ENCODE assay signal across 9 cellular contexts in the genomic region with DNA sequence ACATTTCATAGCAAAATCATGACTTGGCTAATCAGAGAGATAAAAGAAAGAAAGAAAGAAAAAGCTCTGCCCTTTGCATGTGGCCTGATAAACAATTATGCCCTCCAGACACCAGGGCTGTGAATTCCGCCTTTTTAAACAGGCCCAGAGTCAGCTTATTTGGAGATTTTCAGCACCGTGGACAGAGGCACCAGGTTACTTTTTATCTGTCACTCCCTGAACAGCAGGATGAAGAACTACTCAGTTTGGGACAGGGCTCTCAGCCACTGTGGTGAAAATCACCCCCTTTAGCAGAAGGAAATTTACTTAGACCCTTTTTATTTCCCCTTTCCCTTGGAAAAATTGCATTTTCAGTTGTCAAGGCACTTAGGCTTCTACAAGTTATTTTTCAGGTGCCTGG.
DNase-seq lines count a peak whose midpoint lies in the region; ATAC-seq, FAIRE-seq and TF ChIP-seq lines count a peak whose summit lies in the region.
"Had no signal": no experiment of that assay in that cellular context is flagged by ENCODE, and none has a peak within 500 bp of the region (broad histone marks: within the 10 kb centered on the region; RNA-seq: fewer than 3 reads in every experiment).

No MANE protein-coding gene starts in this region.

- in situ Hi-C loops in HepG2 (cut with HindIII; ENCODE audit: extremely low pct_ligation_motif_present, low pct_unique_long_range_greater_than_20kb): no loop called here

- H3K27ac ChIP-seq in Karpas-422 (ENCODE audit: low read length) (no peak overlapping the region), HepG2 (ENCODE audit: extremely low read length, insufficient read depth, low read length) (no peak overlapping the region)
- H3K27ac ChIP-seq: lower lobe of right lung had no signal

- no peaks in the 10 kb centered on the region for H3K9me2 ChIP-seq in Karpas-422 (replicated peaks; ENCODE audit: insufficient read depth, low read length)

- no peak for TF ChIP-seq POLR2A in HepG2 (IDR thresholded peaks at IDR 0.05; ENCODE audit: insufficient read depth in 1 of 2, low read depth in 2 of 2, low read length in 2 of 2)

- 7% methylated on average over 2 of the region's 2 CpGs for WGBS in HepG2 (ENCODE audit: low lambda C conversion rate)

- no peak overlapping the region for H3K4me2 ChIP-seq in Karpas-422 (ENCODE audit: low read depth, low read length, poor library complexity, severe bottlenecking)
- no peak overlapping the region for H3K4me2 ChIP-seq in HepG2 (ENCODE audit: low read depth, low read length)

- H3K27me3 ChIP-seq in Karpas-422 (ENCODE audit: low read length): no peaks in the 10 kb centered on the region
- H3K27me3 ChIP-seq in adipocyte (replicated peaks; ENCODE audit: control insufficient read depth, insufficient read depth, low read length): no peaks in the 10 kb centered on the region
- H3K27me3 ChIP-seq in HepG2 (ENCODE audit: control insufficient read depth in 1 of 2, insufficient read depth in 2 of 2, low read length in 2 of 2): no peaks in the 10 kb centered on the region

- no peak for ATAC-seq in HepG2
- ATAC-seq: lower lobe of right lung had no signal

- DNase-seq in ELF-1 (ENCODE audit: low read depth, low spot score): peak; percentile 45
- DNase-seq in Karpas-422: peak; percentile 82
- DNase-seq in adipocyte (ENCODE audit: low read depth): peak; percentile 31
- DNase-seq in HepG2 (ENCODE audit: low spot score): no peak
- no peak for DNase-seq in NCI-H446 (lab: John Stamatoyannopoulos, UW)
- no peak for DNase-seq in GM03348 (ENCODE audit: low spot score)
- no peak for DNase-seq in activated CD8-positive, alpha-beta memory T cell treated with anti-CD3 and anti-CD28 coated beads for 24 hours
- DNase-seq in NCI-H1694 (lab: John Stamatoyannopoulos, UW): no peak
- DNase-seq: lower lobe of right lung had no signal

- no peak overlapping the region for H3K4me3 ChIP-seq in Karpas-422 (ENCODE audit: low read length)
- H3K4me3 ChIP-seq in adipocyte (ENCODE audit: low read length): no peak overlapping the region
- H3K4me3 ChIP-seq in HepG2 (replicated peaks in 1 of 3; ENCODE audit: insufficient read depth in 1 of 3, low read depth in 2 of 3, low read length in 3 of 3): no peak overlapping the region
- H3K4me3 ChIP-seq: lower lobe of right lung had no signal

- no peaks in the 10 kb centered on the region for H4K20me1 ChIP-seq in Karpas-422 (ENCODE audit: insufficient read depth, low read depth, low read length)
- no peaks in the 10 kb centered on the region for H4K20me1 ChIP-seq in HepG2 (ENCODE audit: insufficient read depth, low read length)

- H3K9me3 ChIP-seq in Karpas-422 (ENCODE audit: low read length) (no peaks in the 10 kb centered on the region), adipocyte (ENCODE audit: control insufficient read depth, low read length) (no peaks in the 10 kb centered on the region), HepG2 (ENCODE audit: low read length) (peaks cover 12% of the 10 kb centered on the region; the same call in 1 of the 2 replicates)
- H3K9me3 ChIP-seq: lower lobe of right lung had no signal

- no peaks in the 10 kb centered on the region for H3K4me1 ChIP-seq in Karpas-422 (ENCODE audit: low read length)
- no peaks in the 10 kb centered on the region for H3K4me1 ChIP-seq in adipocyte (ENCODE audit: control insufficient read depth, insufficient read depth, low read length)
- H3K4me1 ChIP-seq in HepG2 (ENCODE audit: insufficient read depth, low read length): no peaks in the 10 kb centered on the region
- H3K4me1 ChIP-seq: lower lobe of right lung had no signal

- TF ChIP-seq EP300 in HepG2 (IDR thresholded peaks at IDR 0.05; ENCODE audit: low read depth in 2 of 2, low read length in 2 of 2) (no peak), HepG2 (CRISPR knock-in tag; IDR thresholded peaks at IDR 0.05; ENCODE audit: borderline replicate concordance) (no peak)

- CTCF ChIA-PET in HepG2 (lab: Yijun Ruan, JAX; ENCODE audit: low intra/inter-chr PET ratio, low total read pairs): no interaction called here

- no peak overlapping the region for H3K9ac ChIP-seq in Karpas-422 (ENCODE audit: low read length)
- H3K9ac ChIP-seq in adipocyte (ENCODE audit: low read length): no peak overlapping the region
- H3K9ac ChIP-seq in HepG2 (ENCODE audit: insufficient read depth, low read depth, low read length): no peak overlapping the region

- TF ChIP-seq CTCF in HepG2 (CRISPR knock-in tag; IDR thresholded peaks at IDR 0.05): no peak

- no peaks in the 10 kb centered on the region for H3K36me3 ChIP-seq in Karpas-422 (ENCODE audit: insufficient read depth, low read length)
- no peaks in the 10 kb centered on the region for H3K36me3 ChIP-seq in adipocyte (ENCODE audit: control insufficient read depth, insufficient read depth, low read length, severe bottlenecking)
- no peaks in the 10 kb centered on the region for H3K36me3 ChIP-seq in HepG2 (replicated peaks in 1 of 2; ENCODE audit: control insufficient read depth in 1 of 2, insufficient read depth in 2 of 2, low read length in 2 of 2)
- H3K36me3 ChIP-seq: lower lobe of right lung had no signal

- BruUV-seq in HepG2 (replicated peaks; lab: Mats Ljungman, UMichigan): no TSS peak

- no peak for FAIRE-seq in HepG2 (lab: Jason Lieb, UNC)

- intact Hi-C loops in HepG2 (cut with micrococcal nuclease; ENCODE audit: unreplicated experiment): no loop called here

- no peak for TF ChIP-seq RAD21 in HepG2 (CRISPR knock-in tag; IDR thresholded peaks at IDR 0.05)

- H2AFZ ChIP-seq in Karpas-422 (ENCODE audit: low read length) (no peak overlapping the region), HepG2 (ENCODE audit: low read length) (no peak overlapping the region)

- POLR2A ChIA-PET in HepG2 (lab: Yijun Ruan, JAX): no interaction called here

- no peaks in the 10 kb centered on the region for H3K79me2 ChIP-seq in Karpas-422 (ENCODE audit: low read length)
- H3K79me2 ChIP-seq in HepG2 (ENCODE audit: insufficient read depth, low read length): no peaks in the 10 kb centered on the region

TF ChIP-seq in HepG2, 621 proteins besides CTCF, POLR2A, EP300 and RAD21 (continues in another document):
- no peak for TF ChIP-seq RFXAP (CRISPR knock-in tag; IDR thresholded peaks at IDR 0.05; ENCODE audit: borderline replicate concordance)
- TF ChIP-seq ZNF775 (CRISPR knock-in tag; IDR thresholded peaks at IDR 0.05; ENCODE audit: borderline replicate concordance): no peak
- no peak for TF ChIP-seq SIN3A (IDR thresholded peaks at IDR 0.05; ENCODE audit: borderline replicate concordance, low read depth, low read length)
- 0 out of 2 replicates have a peak, but pooled peaks have one; percentile 32 for TF ChIP-seq ZNF331 (CRISPR knock-in tag; IDR thresholded peaks at IDR 0.05)
- no peak for TF ChIP-seq SP140L (CRISPR knock-in tag; IDR thresholded peaks at IDR 0.05; ENCODE audit: borderline replicate concordance)
- TF ChIP-seq ZNF326 (CRISPR knock-in tag; IDR thresholded peaks at IDR 0.05; ENCODE audit: borderline replicate concordance): no peak
- TF ChIP-seq, protein P1, sequence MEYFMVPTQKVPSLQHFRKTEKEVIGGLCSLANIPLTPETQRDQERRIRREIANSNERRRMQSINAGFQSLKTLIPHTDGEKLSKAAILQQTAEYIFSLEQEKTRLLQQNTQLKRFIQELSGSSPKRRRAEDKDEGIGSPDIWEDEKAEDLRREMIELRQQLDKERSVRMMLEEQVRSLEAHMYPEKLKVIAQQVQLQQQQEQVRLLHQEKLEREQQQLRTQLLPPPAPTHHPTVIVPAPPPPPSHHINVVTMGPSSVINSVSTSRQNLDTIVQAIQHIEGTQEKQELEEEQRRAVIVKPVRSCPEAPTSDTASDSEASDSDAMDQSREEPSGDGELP (IDR thresholded peaks at IDR 0.05; ENCODE audit: borderline replicate concordance, low read depth): no peak
- TF ChIP-seq ZNF468 (CRISPR knock-in tag; IDR thresholded peaks at IDR 0.05): no peak
- TF ChIP-seq EHMT2 (IDR thresholded peaks at IDR 0.05; ENCODE audit: borderline replicate concordance, low read depth, low read length): peak; percentile 54; the same call in 1 of the 2 replicates
- TF ChIP-seq ZNF235 (CRISPR knock-in tag; IDR thresholded peaks at IDR 0.05; ENCODE audit: borderline replicate concordance): no peak
- TF ChIP-seq ZNF441 (CRISPR knock-in tag; IDR thresholded peaks at IDR 0.05; ENCODE audit: borderline replicate concordance): no peak
- TF ChIP-seq ZNF12 (CRISPR knock-in tag; IDR thresholded peaks at IDR 0.05): no peak
- no peak for TF ChIP-seq ZNF124 (CRISPR knock-in tag; IDR thresholded peaks at IDR 0.05)
- no peak for TF ChIP-seq RORA (CRISPR knock-in tag; IDR thresholded peaks at IDR 0.05)
- TF ChIP-seq ZNF891 (CRISPR knock-in tag; IDR thresholded peaks at IDR 0.05): no peak
- TF ChIP-seq ELF1 (CRISPR knock-in tag; IDR thresholded peaks at IDR 0.05): no peak
- TF ChIP-seq, protein P2, sequence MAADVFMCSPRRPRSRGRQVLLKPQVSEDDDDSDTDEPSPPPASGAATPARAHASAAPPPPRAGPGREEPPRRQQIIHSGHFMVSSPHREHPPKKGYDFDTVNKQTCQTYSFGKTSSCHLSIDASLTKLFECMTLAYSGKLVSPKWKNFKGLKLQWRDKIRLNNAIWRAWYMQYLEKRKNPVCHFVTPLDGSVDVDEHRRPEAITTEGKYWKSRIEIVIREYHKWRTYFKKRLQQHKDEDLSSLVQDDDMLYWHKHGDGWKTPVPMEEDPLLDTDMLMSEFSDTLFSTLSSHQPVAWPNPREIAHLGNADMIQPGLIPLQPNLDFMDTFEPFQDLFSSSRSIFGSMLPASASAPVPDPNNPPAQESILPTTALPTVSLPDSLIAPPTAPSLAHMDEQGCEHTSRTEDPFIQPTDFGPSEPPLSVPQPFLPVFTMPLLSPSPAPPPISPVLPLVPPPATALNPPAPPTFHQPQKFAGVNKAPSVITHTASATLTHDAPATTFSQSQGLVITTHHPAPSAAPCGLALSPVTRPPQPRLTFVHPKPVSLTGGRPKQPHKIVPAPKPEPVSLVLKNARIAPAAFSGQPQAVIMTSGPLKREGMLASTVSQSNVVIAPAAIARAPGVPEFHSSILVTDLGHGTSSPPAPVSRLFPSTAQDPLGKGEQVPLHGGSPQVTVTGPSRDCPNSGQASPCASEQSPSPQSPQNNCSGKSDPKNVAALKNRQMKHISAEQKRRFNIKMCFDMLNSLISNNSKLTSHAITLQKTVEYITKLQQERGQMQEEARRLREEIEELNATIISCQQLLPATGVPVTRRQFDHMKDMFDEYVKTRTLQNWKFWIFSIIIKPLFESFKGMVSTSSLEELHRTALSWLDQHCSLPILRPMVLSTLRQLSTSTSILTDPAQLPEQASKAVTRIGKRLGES (CRISPR knock-in tag; IDR thresholded peaks at IDR 0.05; ENCODE audit: borderline replicate concordance): no peak
- TF ChIP-seq ZNF776 (CRISPR knock-in tag; IDR thresholded peaks at IDR 0.05): no peak

Comparison
In these comparisons a context has a peak if more than half of its experiments do, and no peak if none do; other contexts are left out.
1. DNase-seq: peak in ELF-1 (single experiment), Karpas-422 (single experiment) and adipocyte (single experiment); none in HepG2 (single experiment), NCI-H446 (0 of 2), GM03348 (single experiment), activated CD8-positive, alpha-beta memory T cell treated with anti-CD3 and anti-CD28 coated beads for 24 hours (single experiment) and NCI-H1694 (single experiment).